In the genomic region with DNA sequence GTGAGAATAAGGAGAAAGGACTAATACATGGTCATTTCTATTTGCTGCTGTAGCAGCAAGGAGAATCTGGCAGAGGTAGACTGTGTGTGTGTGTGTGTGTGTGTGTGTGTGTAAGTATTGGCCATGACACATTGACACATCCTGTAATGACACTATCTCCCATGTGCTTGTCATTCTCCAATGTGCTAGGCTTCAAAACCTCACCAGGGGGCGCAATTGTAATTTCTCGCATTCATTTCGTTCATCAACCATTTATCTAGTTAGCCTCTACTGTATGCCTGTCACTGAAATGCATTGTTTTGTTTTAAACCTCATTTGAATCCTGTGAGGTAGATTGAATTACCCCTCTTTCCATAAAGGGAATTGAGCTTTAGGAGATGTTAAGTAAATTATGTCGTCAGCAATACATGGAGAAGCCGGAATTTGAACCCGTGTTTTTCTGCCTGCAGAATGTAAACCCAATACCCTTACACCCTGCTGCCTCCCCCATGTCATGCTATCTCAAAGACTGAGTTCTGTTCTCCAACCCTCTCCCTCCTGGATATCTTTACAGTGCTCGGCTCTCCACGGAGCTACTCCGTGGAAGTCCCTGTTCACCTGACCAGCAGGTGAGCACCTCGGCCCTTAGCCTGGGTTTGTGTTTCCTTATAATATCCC, we compare ENCODE assay signal across 8 cellular contexts.
A peak's percentile ranks its signal among the peaks of the same experiment; 100 is the strongest.
DNase-seq lines count a peak whose midpoint lies in the region; ATAC-seq, FAIRE-seq and TF ChIP-seq lines count a peak whose summit lies in the region.

No MANE protein-coding gene starts in this region.

- H3K4me1 ChIP-seq in liver (ENCODE audit: control insufficient read depth in 4 of 4, insufficient read depth in 4 of 4, low read length in 3 of 4) = peaks cover 0 to 3% (median 0%) of the 10 kb centered on the region in 4 donors

- FAIRE-seq in bronchial epithelial cell (lab: Jason Lieb, UNC) = no peak

- peak; percentile 70 for TF ChIP-seq CTCF in bronchial epithelial cell (IDR thresholded peaks at IDR 0.05; ENCODE audit: insufficient read depth, low read length, severe bottlenecking)
- peak; percentile 78 for TF ChIP-seq CTCF in liver (IDR thresholded peaks at IDR 0.05; ENCODE audit: low read depth, low read length, missing input control)

- H3K27ac ChIP-seq in liver (ENCODE audit: low read depth in 1 of 2, low read length in 2 of 2) = no peak overlapping the region

- peaks cover 0 to 1% of the 10 kb centered on the region in 2 donors for H3K36me3 Mint-ChIP-seq in stimulated activated naive B cell treated with anti-CD40 and anti-IgM and Interleukin-4, amounts not matched to agents 10 μg/mL and 1 μg/mL and 100 μg/mL, for 72 hours

- H3K27me3 ChIP-seq in bronchial epithelial cell (ENCODE audit: control insufficient read depth, insufficient read depth, low read length) = no peaks in the 10 kb centered on the region
- H3K27me3 ChIP-seq in liver (ENCODE audit: control insufficient read depth in 4 of 4, insufficient read depth in 4 of 4, low read length in 3 of 4) = no peaks in the 10 kb centered on the region

- no peaks in the 10 kb centered on the region for H3K9me3 ChIP-seq in liver (ENCODE audit: control insufficient read depth in 4 of 4, low read length in 3 of 4)

- peaks cover 2 to 11% of the 10 kb centered on the region in 2 donors for H3K4me1 Mint-ChIP-seq in stimulated activated naive B cell treated with anti-CD40 and anti-IgM and Interleukin-4, amounts not matched to agents 10 μg/mL and 1 μg/mL and 100 μg/mL, for 72 hours

- ATAC-seq in GM21717 (IDR thresholded peaks at IDR 0.05; ENCODE audit: unreplicated experiment) (peak; percentile 46), GM21786 (IDR thresholded peaks at IDR 0.05; ENCODE audit: unreplicated experiment) (no peak)
- ATAC-seq in stimulated activated naive B cell treated with anti-CD40 and anti-IgM and Interleukin-4, amounts not matched to agents 10 μg/mL and 1 μg/mL and 100 μg/mL, for 72 hours (replicated peaks) = peak; percentile 71 to 73

- WGBS in liver = 65% methylated on average over 10 of the region's 10 CpGs

- TF ChIP-seq RAD21 in liver (IDR thresholded peaks at IDR 0.05) = peak; percentile 80 to 87

- H3K9me3 Mint-ChIP-seq in stimulated activated naive B cell treated with anti-CD40 and anti-IgM and Interleukin-4, amounts not matched to agents 10 μg/mL and 1 μg/mL and 100 μg/mL, for 72 hours = no peaks in the 10 kb centered on the region

- H3K27ac Mint-ChIP-seq in stimulated activated naive B cell treated with anti-CD40 and anti-IgM and Interleukin-4, amounts not matched to agents 10 μg/mL and 1 μg/mL and 100 μg/mL, for 72 hours = no peak overlapping the region

- H3K36me3 ChIP-seq in bronchial epithelial cell (ENCODE audit: control insufficient read depth, insufficient read depth, low read length) (no peaks in the 10 kb centered on the region), liver (ENCODE audit: control insufficient read depth in 4 of 4, insufficient read depth in 3 of 4, low read depth in 1 of 4, low read length in 3 of 4) (no peaks in the 10 kb centered on the region)

- H3K4me3 ChIP-seq in bronchial epithelial cell (ENCODE audit: low read depth, low read length) (no peak overlapping the region), liver (ENCODE audit: low read depth in 1 of 3, low read length in 3 of 3) (no peak overlapping the region)

- H3K4me3 Mint-ChIP-seq in stimulated activated naive B cell treated with anti-CD40 and anti-IgM and Interleukin-4, amounts not matched to agents 10 μg/mL and 1 μg/mL and 100 μg/mL, for 72 hours = no peak overlapping the region

- DNase-seq in DMS53 (lab: John Stamatoyannopoulos, UW) (peak; percentile 81), NCI-H1105 (lab: John Stamatoyannopoulos, UW) (peak; percentile 60), T-helper 2 cell (peak in 3 of 5 experiments; percentile 13 to 86 (median 19)), bronchial epithelial cell (ENCODE audit: low read depth) (peak; percentile 63)
- DNase-seq in stimulated activated naive B cell treated with anti-CD40 and anti-IgM and Interleukin-4, amounts not matched to agents 10 μg/mL and 1 μg/mL and 100 μg/mL, for 72 hours = peak; percentile 9

- peaks cover 35 to 42% of the 10 kb centered on the region in 2 donors for H3K27me3 Mint-ChIP-seq in stimulated activated naive B cell treated with anti-CD40 and anti-IgM and Interleukin-4, amounts not matched to agents 10 μg/mL and 1 μg/mL and 100 μg/mL, for 72 hours

- H3K9ac ChIP-seq in liver (ENCODE audit: low read depth in 1 of 2, low read length in 2 of 2) = no peak overlapping the region

TF ChIP-seq in liver, 16 proteins besides CTCF, POLR2A, EP300 and RAD21:
- TF ChIP-seq FOXA2 (IDR thresholded peaks at IDR 0.05) = no peak
- TF ChIP-seq TAF1 (conservative IDR thresholded peaks at IDR 0.05) = no peak
- TF ChIP-seq MAX (IDR thresholded peaks at IDR 0.05) = no peak
- no peak for TF ChIP-seq HNF4G (IDR thresholded peaks at IDR 0.05)
- no peak for TF ChIP-seq ZBTB33 (IDR thresholded peaks at IDR 0.05)
- TF ChIP-seq EGR1 (IDR thresholded peaks at IDR 0.05; ENCODE audit: low read depth in 2 of 2) = no peak
- TF ChIP-seq NR2F2 (IDR thresholded peaks at IDR 0.05) = no peak
- TF ChIP-seq RXRA (IDR thresholded peaks at IDR 0.05) = no peak
- TF ChIP-seq FOXA1 (IDR thresholded peaks at IDR 0.05) = no peak
- no peak for TF ChIP-seq SP1 (IDR thresholded peaks at IDR 0.05)
- TF ChIP-seq HNF4A (conservative IDR thresholded peaks at IDR 0.05) = no peak
- no peak for TF ChIP-seq YY1 (IDR thresholded peaks at IDR 0.05)
- no peak for TF ChIP-seq REST (IDR thresholded peaks at IDR 0.05)
TF ChIP-seq in liver: peak in this region for 0.

Comparison
In these comparisons a context has a peak if more than half of its experiments do, and no peak if none do; other contexts are left out.
1. DNase-seq: peak in every context shown above with its lines; median percentile 81 in DMS53; 63 in bronchial epithelial cell; 60 in NCI-H1105; 19 in T-helper 2 cell; 9 in stimulated activated naive B cell treated with anti-CD40 and anti-IgM and Interleukin-4, amounts not matched to agents 10 μg/mL and 1 μg/mL and 100 μg/mL, for 72 hours.